ENCODE assay signal across 24 cellular contexts in genomic region chr1:6150006-6150938, GRCh38. TPM values are rescaled to one million over a fixed set of nuclear protein-coding genes. Genes with fewer than 3 reads are reported as not detected.
"Had no signal": no experiment of that assay in that cellular context is flagged by ENCODE, and none has a peak within 500 bp of the region (broad histone marks: within the 10 kb centered on the region; RNA-seq: fewer than 3 reads in every experiment).

No MANE protein-coding gene starts in this region.

- H3K79me2 ChIP-seq: hepatocyte had no signal

- H3K27me3 ChIP-seq: vagina had no signal

- H3K4me1 ChIP-seq: pancreas, prostate gland had no signal

- FAIRE-seq: pancreas, small intestine had no signal

- H2AFZ ChIP-seq: hepatocyte had no signal

- H3K4me2 ChIP-seq: hepatocyte had no signal

- H3K27ac ChIP-seq: hepatocyte, left ventricle myocardium inferior, pancreas, prostate gland, sigmoid colon, spleen, tibial nerve, vagina had no signal

- DNase-seq: islet precursor cell; left ventricle myocardium inferior; mesendoderm; naive B cell; natural killer cell; nephron progenitor cell; nucleus accumbens; posterior cingulate gyrus; retina; sigmoid colon; small intestine; spleen; stimulated activated CD4-positive, alpha-beta T cell treated with anti-CD3 and anti-CD28 coated beads, Interleukin-4, amount 100 ng/mL, for 24 hours; stimulated activated naive CD4-positive, alpha-beta T cell; stimulated activated naive CD8-positive, alpha-beta T cell treated with anti-CD3 and anti-CD28 coated beads, Interleukin-15, amount 100 ng/mL, for 72 hours; substantia nigra had no signal

- ATAC-seq: natural killer cell; pancreas; right cardiac atrium; stimulated activated effector memory CD8-positive, alpha-beta T cell treated with anti-CD3 and anti-CD28 coated beads, Interleukin-12 subunit alpha, Interleukin-12 subunit beta, amount 100 ng/mL, for 72 hours; stimulated activated naive CD8-positive, alpha-beta T cell treated with anti-CD3 and anti-CD28 coated beads, Interleukin-15, amount 100 ng/mL, for 72 hours had no signal

- H3K4me3 ChIP-seq: hepatocyte, left ventricle myocardium inferior, lung, pancreas, prostate gland, sigmoid colon, spleen, tibial nerve, vagina had no signal

- H3K36me3 ChIP-seq: left ventricle myocardium inferior, pancreas, prostate gland, sigmoid colon, spleen, tibial nerve, vagina had no signal

- H3K9me3 ChIP-seq: left ventricle myocardium inferior, pancreas, prostate gland, sigmoid colon, spleen, tibial nerve, vagina had no signal

RNA-seq across cellular contexts. Expression of gene CHD5, which starts 29.8 kb away (rescaled TPM):
- polyA plus RNA-seq: hepatocyte had no signal
